ENCODE assay signal across 13 cellular contexts in the genomic region with DNA sequence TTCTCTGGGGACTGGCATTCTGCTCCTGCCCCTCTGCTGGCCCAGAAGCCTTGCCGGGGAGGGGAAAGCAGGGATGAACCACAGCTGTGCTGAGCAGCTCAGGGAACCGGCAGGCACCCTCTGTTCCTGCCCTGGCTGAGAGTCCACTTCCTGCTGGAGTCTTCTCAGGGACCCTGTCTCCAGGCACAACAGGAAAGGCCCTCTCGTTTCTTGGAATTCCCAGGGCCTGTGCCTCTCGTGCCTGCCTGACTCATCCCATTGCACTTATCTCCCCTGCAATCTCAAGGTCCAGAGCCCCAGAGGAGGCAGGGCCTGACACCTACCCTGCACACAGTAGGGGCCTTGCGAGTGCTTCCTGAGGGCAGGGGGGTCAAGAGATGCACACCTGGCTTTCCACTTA. TPM values are rescaled to one million over a fixed set of nuclear protein-coding genes. Genes with fewer than 3 reads are reported as not detected.
DNase-seq lines count a peak whose midpoint lies in the region; FAIRE-seq and TF ChIP-seq lines count a peak whose summit lies in the region.
"Had no signal": no experiment of that assay in that cellular context is flagged by ENCODE, and none has a peak within 500 bp of the region (broad histone marks: within the 10 kb centered on the region; RNA-seq: fewer than 3 reads in every experiment).

No MANE protein-coding gene starts in this region.

- H3K9me3 Mint-ChIP-seq in nephron: no peaks in the 10 kb centered on the region
- H3K9me3 Mint-ChIP-seq: activated CD4-positive, alpha-beta T cell treated with anti-CD3 and anti-CD28 coated beads, Interleukin-2, amount 10 ng/mL, durations not matched to agents 24 days and 14 days; activated naive CD4-positive, alpha-beta T cell treated with anti-CD3 and anti-CD28 coated beads, Interleukin-2, amount 10 ng/mL, durations not matched to agents 7 days and 5 days had no signal

- no peak overlapping the region for H3K4me3 Mint-ChIP-seq in nephron
- H3K4me3 Mint-ChIP-seq: activated naive CD4-positive, alpha-beta T cell treated with anti-CD3 and anti-CD28 coated beads, Interleukin-2, amount 10 ng/mL, durations not matched to agents 7 days and 5 days had no signal

- H3K27me3 ChIP-seq in A673 (replicated peaks; ENCODE audit: insufficient read depth, low read depth, low read length, poor library complexity): no peaks in the 10 kb centered on the region

- no peaks in the 10 kb centered on the region for H3K36me3 ChIP-seq in A673 (ENCODE audit: insufficient read depth, low read length, poor library complexity, severe bottlenecking)

- CTCF ChIA-PET in A673 (lab: Charles Lee): no interaction called here

- no peak for FAIRE-seq in GM19239 (lab: Jason Lieb, UNC)

- H3K9me3 ChIP-seq in A673 (ENCODE audit: low read depth, low read length, poor library complexity, severe bottlenecking): no peaks in the 10 kb centered on the region

- peak overlapping the region; percentile 89 to 96 (median 92) for H3K27ac Mint-ChIP-seq in nephron
- H3K27ac Mint-ChIP-seq: activated CD4-positive, alpha-beta T cell treated with anti-CD3 and anti-CD28 coated beads, Interleukin-2, amount 10 ng/mL, durations not matched to agents 24 days and 14 days; activated naive CD4-positive, alpha-beta T cell treated with anti-CD3 and anti-CD28 coated beads, Interleukin-2, amount 10 ng/mL, durations not matched to agents 7 days and 5 days had no signal

- H3K4me3 ChIP-seq in A673 (ENCODE audit: low read depth, low read length, poor library complexity, severe bottlenecking): no peak overlapping the region

- H3K27ac ChIP-seq in A673 (ENCODE audit: low read depth, low read length, poor library complexity, severe bottlenecking): no peak overlapping the region

- POLR2A ChIA-PET in A673 (lab: Charles Lee; ENCODE audit: low non-redundant PET): no interaction called here

- peaks cover 42% of the 10 kb centered on the region for H3K4me1 ChIP-seq in A673 (ENCODE audit: insufficient read depth, low read length, poor library complexity, severe bottlenecking)

- BruUV-seq in A673 (replicated peaks; lab: Mats Ljungman, UMichigan): no TSS peak

- intact Hi-C loops in A673 (cut with micrococcal nuclease; ENCODE audit: unreplicated experiment): no loop called here

- TF ChIP-seq CTCF in nephron (IDR thresholded peaks at IDR 0.05; ENCODE audit: unreplicated experiment in 3 of 3) (no peak), A673 (conservative IDR thresholded peaks at IDR 0.05; ENCODE audit: low read depth, low read length) (no peak)

- H3K27me3 Mint-ChIP-seq in nephron (ENCODE audit: low read depth): peaks cover 13% of the 10 kb centered on the region

- H3K36me3 Mint-ChIP-seq in nephron (ENCODE audit: low read depth): no peaks in the 10 kb centered on the region
- H3K36me3 Mint-ChIP-seq: activated naive CD4-positive, alpha-beta T cell treated with anti-CD3 and anti-CD28 coated beads, Interleukin-2, amount 10 ng/mL, durations not matched to agents 7 days and 5 days had no signal

- DNase-seq in EH (ENCODE audit: low read depth) (peak; percentile 94), OCI-M1 (lab: John Stamatoyannopoulos, UW) (peak; percentile 18), dermis blood vessel endothelial cell (peak; percentile 67), GM19239 (ENCODE audit: insufficient read length, low spot score) (no peak), A673 (ENCODE audit: low spot score) (no peak), NCI-H187 treated with DMSO at 0.1 percent for 48 hours (lab: John Stamatoyannopoulos, UW) (no peak), NCI-H526 treated with DMSO at 0.1 percent for 48 hours (lab: John Stamatoyannopoulos, UW) (no peak)
- DNase-seq: activated CD4-positive, alpha-beta T cell treated with anti-CD3 and anti-CD28 coated beads, Interleukin-2, amount 10 ng/mL, durations not matched to agents 24 days and 14 days; activated naive CD4-positive, alpha-beta T cell treated with anti-CD3 and anti-CD28 coated beads, Interleukin-2, amount 10 ng/mL, durations not matched to agents 7 days and 5 days; effector CD8-positive, alpha-beta T cell; KBM-7; stimulated activated CD4-positive, alpha-beta T cell treated with anti-CD3 and anti-CD28 coated beads, Interleukin-2, amount 100 ng/mL, for 24 hours had no signal

- H3K4me1 Mint-ChIP-seq in nephron: peaks cover 69% of the 10 kb centered on the region
- H3K4me1 Mint-ChIP-seq: activated naive CD4-positive, alpha-beta T cell treated with anti-CD3 and anti-CD28 coated beads, Interleukin-2, amount 10 ng/mL, durations not matched to agents 7 days and 5 days had no signal

RNA-seq across cellular contexts. Expression of gene EDN2, which starts 1.1 kb away (rescaled TPM):
- total RNA-seq in dermis blood vessel endothelial cell (0.17 TPM in 1 of 2 replicates, not detected in the other), A673 (2021) (not detected in 2 replicates)
- total RNA-seq: activated CD4-positive, alpha-beta T cell treated with anti-CD3 and anti-CD28 coated beads, Interleukin-2, amount 10 ng/mL, durations not matched to agents 24 days and 14 days had no signal

Comparison
In these comparisons a context has a peak if more than half of its experiments do, and no peak if none do; other contexts are left out.
1. DNase-seq: peak in EH (single experiment), OCI-M1 (single experiment) and dermis blood vessel endothelial cell (single experiment); none in GM19239 (single experiment), A673 (single experiment), NCI-H187 treated with DMSO at 0.1 percent for 48 hours (single experiment) and NCI-H526 treated with DMSO at 0.1 percent for 48 hours (single experiment).